9 cellular contexts compared by ENCODE assay signal in the genomic region with DNA sequence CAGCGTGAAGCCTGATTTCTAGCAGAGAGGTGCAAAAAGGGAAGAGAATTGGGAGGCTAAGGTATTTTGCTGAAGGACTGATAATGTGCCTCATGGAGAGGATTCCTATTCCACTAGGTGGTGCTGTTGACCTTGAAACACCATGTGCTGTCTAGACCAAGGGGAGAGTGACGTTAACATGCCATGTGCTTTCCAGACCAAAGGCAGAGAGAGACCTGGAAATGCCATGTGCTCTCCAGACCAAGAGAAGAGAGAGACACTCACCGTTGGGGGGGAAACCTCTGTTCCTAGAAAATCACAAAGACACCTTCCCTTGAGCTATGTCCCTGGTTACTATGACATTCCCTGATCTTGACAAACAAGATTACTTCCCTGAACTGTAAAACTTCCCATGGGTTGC.
DNase-seq lines count a peak whose midpoint lies in the region; ATAC-seq and TF ChIP-seq lines count a peak whose summit lies in the region.
"Had no signal": no experiment of that assay in that cellular context is flagged by ENCODE, and none has a peak within 500 bp of the region (broad histone marks: within the 10 kb centered on the region; RNA-seq: fewer than 3 reads in every experiment).

No MANE protein-coding gene starts in this region.

- no peaks in the 10 kb centered on the region for H3K79me2 ChIP-seq in smooth muscle cell (ENCODE audit: low read depth)

- H3K9ac ChIP-seq in smooth muscle cell (ENCODE audit: low read depth): no peak overlapping the region

- H3K27ac Mint-ChIP-seq in activated naive CD8-positive, alpha-beta T cell treated with anti-CD3 and anti-CD28 coated beads for 36 hours: no peak overlapping the region

- WGBS in smooth muscle cell (ENCODE audit: low lambda C conversion rate): 36% methylated on average over 3 of the region's 3 CpGs

- no peaks in the 10 kb centered on the region for H3K27me3 ChIP-seq in foreskin keratinocyte
- H3K27me3 ChIP-seq in smooth muscle cell (ENCODE audit: low read depth): no peaks in the 10 kb centered on the region

- no peaks in the 10 kb centered on the region for H3K36me3 Mint-ChIP-seq in activated naive CD8-positive, alpha-beta T cell treated with anti-CD3 and anti-CD28 coated beads for 36 hours

- H3K27ac ChIP-seq in foreskin keratinocyte: no peak overlapping the region
- no peak overlapping the region for H3K27ac ChIP-seq in smooth muscle cell (ENCODE audit: low read depth)
- H3K27ac ChIP-seq: thoracic aorta had no signal

- H3K4me1 Mint-ChIP-seq in activated naive CD8-positive, alpha-beta T cell treated with anti-CD3 and anti-CD28 coated beads for 36 hours: no peaks in the 10 kb centered on the region

- no peaks in the 10 kb centered on the region for H3F3A ChIP-seq in smooth muscle cell (ENCODE audit: low read depth)

- H3K4me1 ChIP-seq in foreskin keratinocyte (no peaks in the 10 kb centered on the region), smooth muscle cell (ENCODE audit: low read depth) (no peaks in the 10 kb centered on the region)

- no peaks in the 10 kb centered on the region for H3K36me3 ChIP-seq in smooth muscle cell (ENCODE audit: low read depth)
- H3K36me3 ChIP-seq: thoracic aorta had no signal

- H3K4me3 Mint-ChIP-seq in activated naive CD8-positive, alpha-beta T cell treated with anti-CD3 and anti-CD28 coated beads for 36 hours: no peak overlapping the region

- in situ Hi-C loops in ACHN (cut with HindIII; ENCODE audit: low pct_ligation_motif_present, low pct_unique_long_range_greater_than_20kb, low sequenced_read_pairs): loop anchor here (25.0 kb wide), 1 partner anchor 373 kb away; no protein-coding TSS in a partner anchor

- no peak overlapping the region for H3K4me3 ChIP-seq in smooth muscle cell
- H3K4me3 ChIP-seq: thoracic aorta had no signal

- H3K4me2 ChIP-seq in smooth muscle cell: no peak overlapping the region

- H4K20me1 ChIP-seq in smooth muscle cell (ENCODE audit: low read depth): no peaks in the 10 kb centered on the region

- DNase-seq in ACHN: peak; percentile 82
- peak; percentile 62 for DNase-seq in KG1 (lab: John Stamatoyannopoulos, UW)
- peak; percentile 47 to 74 for DNase-seq in SHP77 (lab: John Stamatoyannopoulos, UW)
- peak; percentile 38 to 62 for DNase-seq in foreskin keratinocyte
- no peak for DNase-seq in smooth muscle cell (lab: John Stamatoyannopoulos, UW; ENCODE audit: unreplicated experiment)
- no peak for DNase-seq in activated naive CD8-positive, alpha-beta T cell treated with anti-CD3 and anti-CD28 coated beads for 36 hours

- ATAC-seq in GM18502 (IDR thresholded peaks at IDR 0.05; ENCODE audit: poor library complexity, unreplicated experiment): peak; percentile 60
- ATAC-seq in foreskin keratinocyte: peak; percentile 79
- no peak for ATAC-seq in GM21381 (IDR thresholded peaks at IDR 0.05; ENCODE audit: unreplicated experiment)

- H3K9me3 Mint-ChIP-seq in activated naive CD8-positive, alpha-beta T cell treated with anti-CD3 and anti-CD28 coated beads for 36 hours: peaks cover 4% of the 10 kb centered on the region

- no peaks in the 10 kb centered on the region for H3K27me3 Mint-ChIP-seq in activated naive CD8-positive, alpha-beta T cell treated with anti-CD3 and anti-CD28 coated beads for 36 hours

- no peak overlapping the region for H2AFZ ChIP-seq in smooth muscle cell (ENCODE audit: low read depth)

- peak; percentile 81 for TF ChIP-seq CTCF in foreskin keratinocyte (conservative IDR thresholded peaks at IDR 0.05)
- TF ChIP-seq CTCF in smooth muscle cell (IDR thresholded peaks at IDR 0.05; ENCODE audit: borderline replicate concordance, insufficient read depth, poor library complexity, severe bottlenecking): peak; percentile 58

- H3K9me3 ChIP-seq in smooth muscle cell (replicated peaks; ENCODE audit: low read depth): no peaks in the 10 kb centered on the region
- H3K9me3 ChIP-seq: thoracic aorta had no signal

Comparison
In these comparisons a context has a peak if more than half of its experiments do, and no peak if none do; other contexts are left out.
1. DNase-seq: peak in ACHN (single experiment), KG1 (single experiment), SHP77 (2 of 2) and foreskin keratinocyte (2 of 2); none in smooth muscle cell (single experiment) and activated naive CD8-positive, alpha-beta T cell treated with anti-CD3 and anti-CD28 coated beads for 36 hours (single experiment).